In genomic region chr3:39378092-39378491, GRCh38 we compare ENCODE assay signal across 8 cellular contexts. TPM values are rescaled to one million over a fixed set of nuclear protein-coding genes. Genes with fewer than 3 reads are reported as not detected.
DNase-seq lines count a peak whose midpoint lies in the region; ATAC-seq and TF ChIP-seq lines count a peak whose summit lies in the region.

No MANE protein-coding gene starts in this region.

- POLR2A ChIA-PET in CD8-positive, alpha-beta memory T cell (lab: Charles Lee), result interaction anchor here (1.1 kb wide), 1 partner anchor 16 kb away, joined by 3 read pairs; no protein-coding TSS in a partner anchor

- peaks cover 6 to 7% of the 10 kb centered on the region in 2 donors for H3K27me3 Mint-ChIP-seq in CD8-positive, alpha-beta memory T cell

- CTCF ChIA-PET in CD8-positive, alpha-beta memory T cell (lab: Charles Lee), result interaction anchor here (1.0 to 2.6 kb wide), 9 partner anchors 8 to 289 kb away, joined by 3 to 18 read pairs (median 6); no protein-coding TSS in a partner anchor

- no peaks in the 10 kb centered on the region for H3K9me3 Mint-ChIP-seq in CD8-positive, alpha-beta memory T cell

- no peak overlapping the region for H3K4me3 ChIP-seq in CD8-positive, alpha-beta memory T cell (ENCODE audit: low read length)
- H3K4me3 ChIP-seq in MG63 (no peak overlapping the region), iPS-20b (ENCODE audit: low read length) (no peak overlapping the region), gastrocnemius medialis (no peak overlapping the region)

- ATAC-seq in GM21717 (IDR thresholded peaks at IDR 0.05; ENCODE audit: unreplicated experiment), result peak; percentile 57
- ATAC-seq in gastrocnemius medialis, result no peak

- H3K4me1 Mint-ChIP-seq in CD8-positive, alpha-beta memory T cell, result peaks cover 10 to 21% (median 18%) of the 10 kb centered on the region in 3 donors

- H3K4me3 Mint-ChIP-seq in CD8-positive, alpha-beta memory T cell, result peak overlapping the region in 1 of 7 donors; percentile 57

- H3K27me3 ChIP-seq in CD8-positive, alpha-beta memory T cell (ENCODE audit: insufficient read depth, low read length, poor library complexity, severe bottlenecking), result peaks cover 5% of the 10 kb centered on the region
- no peaks in the 10 kb centered on the region for H3K27me3 ChIP-seq in MG63
- no peaks in the 10 kb centered on the region for H3K27me3 ChIP-seq in iPS-20b (ENCODE audit: insufficient read depth, low read length)
- H3K27me3 ChIP-seq in gastrocnemius medialis, result no peaks in the 10 kb centered on the region

- peak overlapping the region in 2 of 8 donors; percentile 19 to 63 for H3K27ac Mint-ChIP-seq in CD8-positive, alpha-beta memory T cell

- in situ Hi-C loops in gastrocnemius medialis (cut with MboI; ENCODE audit: low sequenced_read_pairs in 4 of 4), result loop anchor here in 1 of 4 donors (25.0 kb wide), 1 partner anchor 1084 kb away; the partner anchor contains the start of gene RPL14

- H3K36me3 ChIP-seq in CD8-positive, alpha-beta memory T cell (ENCODE audit: insufficient read depth, low read length), result no peaks in the 10 kb centered on the region
- H3K36me3 ChIP-seq in MG63 (no peaks in the 10 kb centered on the region), iPS-20b (ENCODE audit: insufficient read depth, low read depth, low read length) (no peaks in the 10 kb centered on the region), gastrocnemius medialis (no peaks in the 10 kb centered on the region)

- no peak for TF ChIP-seq POLR2A in gastrocnemius medialis (IDR thresholded peaks at IDR 0.05)

- DNase-seq in CD8-positive, alpha-beta memory T cell, result peak; percentile 18 to 70 (median 41)
- DNase-seq in MG63 (peak; percentile 2), gastrocnemius medialis (no peak), NCI-H2196 (lab: John Stamatoyannopoulos, UW; ENCODE audit: unreplicated experiment) (no peak)
- peak; percentile 83 for DNase-seq in activated effector memory CD4-positive, alpha-beta T cell treated with anti-CD3 and anti-CD28 coated beads, Interleukin-2, amount 50 U/mL, for 16 hours
- peak; percentile 25 to 45 (median 44) for DNase-seq in stimulated activated CD4-positive, alpha-beta T cell treated with anti-CD3 and anti-CD28 coated beads, TNF-alpha, amount 100 ng/mL, for 24 hours (ENCODE audit: low read depth in 3 of 3)

- no peak overlapping the region for H3K27ac ChIP-seq in CD8-positive, alpha-beta memory T cell (ENCODE audit: low read depth, low read length)
- peak overlapping the region; percentile 28 for H3K27ac ChIP-seq in iPS-20b (ENCODE audit: low read length)
- no peak overlapping the region for H3K27ac ChIP-seq in gastrocnemius medialis

- no peaks in the 10 kb centered on the region for H3K9me3 ChIP-seq in CD8-positive, alpha-beta memory T cell (ENCODE audit: low read length)
- H3K9me3 ChIP-seq in MG63 (no peaks in the 10 kb centered on the region), iPS-20b (ENCODE audit: insufficient read depth, low read depth, low read length) (no peaks in the 10 kb centered on the region), gastrocnemius medialis (no peaks in the 10 kb centered on the region)

- intact Hi-C loops in gastrocnemius medialis (cut with DNase I; ENCODE audit: low total_unique reads), result no loop called here

- peak in 1 of 5 experiments; percentile 33 for TF ChIP-seq CTCF in gastrocnemius medialis (IDR thresholded peaks at IDR 0.05 in 4 of 5, conservative IDR thresholded peaks at IDR 0.05 in 1 of 5)

- peaks cover under 1 to 7% (median 2%) of the 10 kb centered on the region in 3 donors for H3K36me3 Mint-ChIP-seq in CD8-positive, alpha-beta memory T cell

- H3K4me1 ChIP-seq in CD8-positive, alpha-beta memory T cell (ENCODE audit: insufficient read depth, low read length), result peaks cover 11% of the 10 kb centered on the region
- H3K4me1 ChIP-seq in iPS-20b (ENCODE audit: insufficient read depth, low read length), result peaks cover 17% of the 10 kb centered on the region
- no peaks in the 10 kb centered on the region for H3K4me1 ChIP-seq in gastrocnemius medialis

- H3K9ac ChIP-seq in iPS-20b (ENCODE audit: low read depth, low read length), result no peak overlapping the region; the same call in 1 of the 2 replicates

RNA-seq across cellular contexts. Expression of gene SLC25A38, which starts 5.1 kb away (rescaled TPM):
- total RNA-seq in CD8-positive, alpha-beta memory T cell, result 10 to 100 TPM; 71.3 to 73.0 TPM
- 55.6 TPM for polyA plus RNA-seq in CD8-positive, alpha-beta memory T cell
- total RNA-seq in MG63 (2014; rRNA removed; shearing (Covaris generic); ENCODE audit: low replicate concordance), result 18.2 and 28.8 TPM in 2 replicates
- total RNA-seq in gastrocnemius medialis, result 10 to 100 TPM; 43.8 to 51.2 (median 48.2) TPM

RNA-seq across cellular contexts. Expression of gene RPSA, which starts 28.4 kb away (rescaled TPM):
- total RNA-seq in CD8-positive, alpha-beta memory T cell, result 1,000 to 10,000 TPM; 2,459 to 2,518 TPM
- polyA plus RNA-seq in CD8-positive, alpha-beta memory T cell, result 1,046 TPM
- total RNA-seq in MG63 (2014; rRNA removed; shearing (Covaris generic); ENCODE audit: low replicate concordance), result 1,752 and 2,233 TPM in 2 replicates
- 100 to 1,000 TPM; 644 to 857 (median 730) TPM for total RNA-seq in gastrocnemius medialis

RNA-seq across cellular contexts. Expression of gene CCR8, which starts 48.6 kb away (rescaled TPM):
- 1 to 10 TPM; 2.9 to 5.3 TPM for total RNA-seq in CD8-positive, alpha-beta memory T cell
- 2.1 TPM for polyA plus RNA-seq in CD8-positive, alpha-beta memory T cell
- not detected in 2 replicates for total RNA-seq in MG63 (2014; rRNA removed; shearing (Covaris generic); ENCODE audit: low replicate concordance)
- not detected for total RNA-seq in gastrocnemius medialis

Comparison
In these comparisons a context has a peak if more than half of its experiments do, and no peak if none do; other contexts are left out.
1. DNase-seq: peak in CD8-positive, alpha-beta memory T cell (5 of 5), MG63 (single experiment), activated effector memory CD4-positive, alpha-beta T cell treated with anti-CD3 and anti-CD28 coated beads, Interleukin-2, amount 50 U/mL, for 16 hours (single experiment) and stimulated activated CD4-positive, alpha-beta T cell treated with anti-CD3 and anti-CD28 coated beads, TNF-alpha, amount 100 ng/mL, for 24 hours (3 of 3); none in gastrocnemius medialis (0 of 2) and NCI-H2196 (single experiment).